1 cellular context compared by ENCODE assay signal in the genomic region with DNA sequence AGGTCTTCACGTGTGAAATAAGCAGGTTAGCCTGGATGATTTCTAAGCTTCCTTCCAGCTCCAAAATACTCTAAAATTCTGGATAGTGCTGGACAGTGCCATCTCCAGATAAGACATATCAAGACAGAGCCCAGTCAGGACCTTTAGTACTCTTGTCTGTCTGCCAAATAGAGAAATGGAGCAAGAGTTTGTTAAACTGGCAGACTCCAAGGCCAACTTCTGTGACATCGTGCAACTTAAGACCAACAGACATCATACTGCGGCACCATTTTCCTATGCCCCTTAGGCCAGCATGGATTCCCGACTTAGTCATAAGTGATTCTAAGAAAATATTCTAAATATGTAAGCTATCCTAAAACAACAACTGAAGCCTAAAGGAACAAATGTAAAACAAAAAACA.
TF ChIP-seq lines count a peak whose summit lies in the region.

No MANE protein-coding gene starts in this region.

TF ChIP-seq in GM23338, 12 proteins besides CTCF, POLR2A, EP300 and RAD21 (continued from another document):
- TF ChIP-seq, protein P1, sequence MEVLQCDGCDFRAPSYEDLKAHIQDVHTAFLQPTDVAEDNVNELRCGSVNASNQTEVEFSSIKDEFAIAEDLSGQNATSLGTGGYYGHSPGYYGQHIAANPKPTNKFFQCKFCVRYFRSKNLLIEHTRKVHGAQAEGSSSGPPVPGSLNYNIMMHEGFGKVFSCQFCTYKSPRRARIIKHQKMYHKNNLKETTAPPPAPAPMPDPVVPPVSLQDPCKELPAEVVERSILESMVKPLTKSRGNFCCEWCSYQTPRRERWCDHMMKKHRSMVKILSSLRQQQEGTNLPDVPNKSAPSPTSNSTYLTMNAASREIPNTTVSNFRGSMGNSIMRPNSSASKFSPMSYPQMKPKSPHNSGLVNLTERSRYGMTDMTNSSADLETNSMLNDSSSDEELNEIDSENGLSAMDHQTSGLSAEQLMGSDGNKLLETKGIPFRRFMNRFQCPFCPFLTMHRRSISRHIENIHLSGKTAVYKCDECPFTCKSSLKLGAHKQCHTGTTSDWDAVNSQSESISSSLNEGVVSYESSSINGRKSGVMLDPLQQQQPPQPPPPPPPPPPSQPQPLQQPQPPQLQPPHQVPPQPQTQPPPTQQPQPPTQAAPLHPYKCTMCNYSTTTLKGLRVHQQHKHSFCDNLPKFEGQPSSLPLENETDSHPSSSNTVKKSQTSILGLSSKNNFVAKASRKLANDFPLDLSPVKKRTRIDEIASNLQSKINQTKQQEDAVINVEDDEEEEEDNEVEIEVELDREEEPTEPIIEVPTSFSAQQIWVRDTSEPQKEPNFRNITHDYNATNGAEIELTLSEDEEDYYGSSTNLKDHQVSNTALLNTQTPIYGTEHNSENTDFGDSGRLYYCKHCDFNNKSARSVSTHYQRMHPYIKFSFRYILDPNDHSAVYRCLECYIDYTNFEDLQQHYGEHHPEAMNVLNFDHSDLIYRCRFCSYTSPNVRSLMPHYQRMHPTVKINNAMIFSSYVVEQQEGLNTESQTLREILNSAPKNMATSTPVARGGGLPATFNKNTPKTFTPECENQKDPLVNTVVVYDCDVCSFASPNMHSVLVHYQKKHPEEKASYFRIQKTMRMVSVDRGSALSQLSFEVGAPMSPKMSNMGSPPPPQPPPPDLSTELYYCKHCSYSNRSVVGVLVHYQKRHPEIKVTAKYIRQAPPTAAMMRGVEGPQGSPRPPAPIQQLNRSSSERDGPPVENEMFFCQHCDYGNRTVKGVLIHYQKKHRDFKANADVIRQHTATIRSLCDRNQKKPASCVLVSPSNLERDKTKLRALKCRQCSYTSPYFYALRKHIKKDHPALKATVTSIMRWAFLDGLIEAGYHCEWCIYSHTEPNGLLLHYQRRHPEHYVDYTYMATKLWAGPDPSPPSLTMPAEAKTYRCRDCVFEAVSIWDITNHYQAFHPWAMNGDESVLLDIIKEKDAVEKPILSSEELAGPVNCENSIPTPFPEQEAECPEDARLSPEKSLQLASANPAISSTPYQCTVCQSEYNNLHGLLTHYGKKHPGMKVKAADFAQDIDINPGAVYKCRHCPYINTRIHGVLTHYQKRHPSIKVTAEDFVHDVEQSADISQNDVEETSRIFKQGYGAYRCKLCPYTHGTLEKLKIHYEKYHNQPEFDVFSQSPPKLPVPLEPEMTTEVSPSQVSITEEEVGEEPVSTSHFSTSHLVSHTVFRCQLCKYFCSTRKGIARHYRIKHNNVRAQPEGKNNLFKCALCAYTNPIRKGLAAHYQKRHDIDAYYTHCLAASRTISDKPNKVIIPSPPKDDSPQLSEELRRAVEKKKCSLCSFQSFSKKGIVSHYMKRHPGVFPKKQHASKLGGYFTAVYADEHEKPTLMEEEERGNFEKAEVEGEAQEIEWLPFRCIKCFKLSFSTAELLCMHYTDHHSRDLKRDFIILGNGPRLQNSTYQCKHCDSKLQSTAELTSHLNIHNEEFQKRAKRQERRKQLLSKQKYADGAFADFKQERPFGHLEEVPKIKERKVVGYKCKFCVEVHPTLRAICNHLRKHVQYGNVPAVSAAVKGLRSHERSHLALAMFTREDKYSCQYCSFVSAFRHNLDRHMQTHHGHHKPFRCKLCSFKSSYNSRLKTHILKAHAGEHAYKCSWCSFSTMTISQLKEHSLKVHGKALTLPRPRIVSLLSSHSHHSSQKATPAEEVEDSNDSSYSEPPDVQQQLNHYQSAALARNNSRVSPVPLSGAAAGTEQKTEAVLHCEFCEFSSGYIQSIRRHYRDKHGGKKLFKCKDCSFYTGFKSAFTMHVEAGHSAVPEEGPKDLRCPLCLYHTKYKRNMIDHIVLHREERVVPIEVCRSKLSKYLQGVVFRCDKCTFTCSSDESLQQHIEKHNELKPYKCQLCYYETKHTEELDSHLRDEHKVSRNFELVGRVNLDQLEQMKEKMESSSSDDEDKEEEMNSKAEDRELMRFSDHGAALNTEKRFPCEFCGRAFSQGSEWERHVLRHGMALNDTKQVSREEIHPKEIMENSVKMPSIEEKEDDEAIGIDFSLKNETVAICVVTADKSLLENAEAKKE (CRISPR knock-in tag; IDR thresholded peaks at IDR 0.05) = no peak
- TF ChIP-seq EZH2 (IDR thresholded peaks at IDR 0.05; ENCODE audit: low read depth, unreplicated experiment) (no peak), ZNF114 (CRISPR knock-in tag; IDR thresholded peaks at IDR 0.05) (no peak), NANOG (IDR thresholded peaks at IDR 0.05; ENCODE audit: borderline replicate concordance) (no peak), POLR2AphosphoS5 (IDR thresholded peaks at IDR 0.05; ENCODE audit: low read depth) (no peak), ZNF331 (CRISPR knock-in tag; IDR thresholded peaks at IDR 0.05; ENCODE audit: low read depth) (no peak), JUNB (IDR thresholded peaks at IDR 0.05; ENCODE audit: unreplicated experiment) (no peak), EZH2phosphoT487 (IDR thresholded peaks at IDR 0.05; ENCODE audit: unreplicated experiment) (no peak), STAT1 (IDR thresholded peaks at IDR 0.05; ENCODE audit: unreplicated experiment) (no peak), CREB1 (CRISPR knock-in tag; IDR thresholded peaks at IDR 0.05; ENCODE audit: low read depth) (no peak)
- TF ChIP-seq, protein P2, sequence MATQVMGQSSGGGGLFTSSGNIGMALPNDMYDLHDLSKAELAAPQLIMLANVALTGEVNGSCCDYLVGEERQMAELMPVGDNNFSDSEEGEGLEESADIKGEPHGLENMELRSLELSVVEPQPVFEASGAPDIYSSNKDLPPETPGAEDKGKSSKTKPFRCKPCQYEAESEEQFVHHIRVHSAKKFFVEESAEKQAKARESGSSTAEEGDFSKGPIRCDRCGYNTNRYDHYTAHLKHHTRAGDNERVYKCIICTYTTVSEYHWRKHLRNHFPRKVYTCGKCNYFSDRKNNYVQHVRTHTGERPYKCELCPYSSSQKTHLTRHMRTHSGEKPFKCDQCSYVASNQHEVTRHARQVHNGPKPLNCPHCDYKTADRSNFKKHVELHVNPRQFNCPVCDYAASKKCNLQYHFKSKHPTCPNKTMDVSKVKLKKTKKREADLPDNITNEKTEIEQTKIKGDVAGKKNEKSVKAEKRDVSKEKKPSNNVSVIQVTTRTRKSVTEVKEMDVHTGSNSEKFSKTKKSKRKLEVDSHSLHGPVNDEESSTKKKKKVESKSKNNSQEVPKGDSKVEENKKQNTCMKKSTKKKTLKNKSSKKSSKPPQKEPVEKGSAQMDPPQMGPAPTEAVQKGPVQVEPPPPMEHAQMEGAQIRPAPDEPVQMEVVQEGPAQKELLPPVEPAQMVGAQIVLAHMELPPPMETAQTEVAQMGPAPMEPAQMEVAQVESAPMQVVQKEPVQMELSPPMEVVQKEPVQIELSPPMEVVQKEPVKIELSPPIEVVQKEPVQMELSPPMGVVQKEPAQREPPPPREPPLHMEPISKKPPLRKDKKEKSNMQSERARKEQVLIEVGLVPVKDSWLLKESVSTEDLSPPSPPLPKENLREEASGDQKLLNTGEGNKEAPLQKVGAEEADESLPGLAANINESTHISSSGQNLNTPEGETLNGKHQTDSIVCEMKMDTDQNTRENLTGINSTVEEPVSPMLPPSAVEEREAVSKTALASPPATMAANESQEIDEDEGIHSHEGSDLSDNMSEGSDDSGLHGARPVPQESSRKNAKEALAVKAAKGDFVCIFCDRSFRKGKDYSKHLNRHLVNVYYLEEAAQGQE (IDR thresholded peaks at IDR 0.05; ENCODE audit: unreplicated experiment) = no peak
TF ChIP-seq in GM23338: peak in this region for 0.
